Comparison of ENCODE assay signal across 23 cellular contexts in genomic region chrX:35150642-35151239, GRCh38.
DNase-seq lines count a peak whose midpoint lies in the region; ATAC-seq, FAIRE-seq and TF ChIP-seq lines count a peak whose summit lies in the region.
"Had no signal": no experiment of that assay in that cellular context is flagged by ENCODE, and none has a peak within 500 bp of the region (broad histone marks: within the 10 kb centered on the region; RNA-seq: fewer than 3 reads in every experiment).

No MANE protein-coding gene starts in this region.

- H3K36me3 Mint-ChIP-seq in natural killer cell = no peaks in the 10 kb centered on the region
- H3K36me3 Mint-ChIP-seq: CD8-positive, alpha-beta T cell had no signal

- H3K27me3 ChIP-seq in right atrium auricular region (no peaks in the 10 kb centered on the region), osteoblast (ENCODE audit: insufficient read depth, low read length) (no peaks in the 10 kb centered on the region)

- peaks cover 2 to 11% of the 10 kb centered on the region in 2 donors for H3K9me3 Mint-ChIP-seq in natural killer cell

- H3K27ac ChIP-seq in right atrium auricular region (no peak overlapping the region), kidney (ENCODE audit: low read depth in 2 of 2, low read length in 2 of 2) (no peak overlapping the region), osteoblast (ENCODE audit: low read depth, low read length) (no peak overlapping the region)
- H3K27ac ChIP-seq: 22Rv1; A549; BLaER1 treated with 17β-estradiol and CSF1 and Interleukin-3, amounts not matched to agents 10 nM and 100 nM; C4-2B had no signal

- H3K4me3 Mint-ChIP-seq in natural killer cell = no peak overlapping the region
- H3K4me3 Mint-ChIP-seq: B cell; CD4-positive, alpha-beta T cell; CD8-positive, alpha-beta T cell had no signal

- no peaks in the 10 kb centered on the region for H4K20me1 ChIP-seq in osteoblast (ENCODE audit: insufficient read depth, low read length)

- no peaks in the 10 kb centered on the region for H3K27me3 Mint-ChIP-seq in natural killer cell (ENCODE audit: low read depth in 2 of 2)
- H3K27me3 Mint-ChIP-seq: B cell; CD4-positive, alpha-beta T cell had no signal

- FAIRE-seq in kidney (lab: Jason Lieb, UNC) = no peak
- FAIRE-seq: A549, D721Med, G401.6, GM12891, GM19239 had no signal

- no peak overlapping the region for H2AFZ ChIP-seq in osteoblast (ENCODE audit: low read length)

- ATAC-seq in Right ventricle myocardium inferior = no peak
- no peak for ATAC-seq in natural killer cell
- ATAC-seq: A549; CD8-positive, alpha-beta T cell had no signal

- H3K9me3 ChIP-seq in right atrium auricular region (no peaks in the 10 kb centered on the region), kidney (ENCODE audit: control insufficient read depth in 1 of 2, low read length in 2 of 2) (no peaks in the 10 kb centered on the region), osteoblast (ENCODE audit: low read depth, low read length) (no peaks in the 10 kb centered on the region)
- H3K9me3 ChIP-seq: A549; BLaER1 treated with 17β-estradiol and CSF1 and Interleukin-3, amounts not matched to agents 10 nM and 100 nM; Caco-2 had no signal

- no peaks in the 10 kb centered on the region for H3K4me1 Mint-ChIP-seq in natural killer cell
- H3K4me1 Mint-ChIP-seq: B cell had no signal

- no peak overlapping the region for H3K27ac Mint-ChIP-seq in natural killer cell
- H3K27ac Mint-ChIP-seq: B cell; CD4-positive, alpha-beta T cell; CD8-positive, alpha-beta T cell had no signal

- H3K4me3 ChIP-seq in right atrium auricular region (no peak overlapping the region), kidney (ENCODE audit: low read length in 2 of 2) (no peak overlapping the region), osteoblast (ENCODE audit: insufficient read depth, low read length) (no peak overlapping the region)
- H3K4me3 ChIP-seq: A549; BLaER1 treated with 17β-estradiol and CSF1 and Interleukin-3, amounts not matched to agents 10 nM and 100 nM had no signal

- H3K36me3 ChIP-seq in right atrium auricular region (no peaks in the 10 kb centered on the region), kidney (ENCODE audit: control insufficient read depth in 1 of 2, insufficient read depth in 2 of 2, low read length in 2 of 2) (no peaks in the 10 kb centered on the region), osteoblast (ENCODE audit: insufficient read depth, low read length) (no peaks in the 10 kb centered on the region)
- H3K36me3 ChIP-seq: BLaER1 treated with 17β-estradiol and CSF1 and Interleukin-3, amounts not matched to agents 10 nM and 100 nM had no signal

- H3K79me2 ChIP-seq in osteoblast (ENCODE audit: insufficient read depth, low read length) = no peaks in the 10 kb centered on the region

- DNase-seq in Right ventricle myocardium inferior (ENCODE audit: missing footprints) = peak; percentile 7
- DNase-seq in right atrium auricular region (ENCODE audit: low spot score) = no peak
- peak; percentile 35 for DNase-seq in kidney
- peak; percentile 63 for DNase-seq in osteoblast (ENCODE audit: insufficient read length, low spot score, missing footprints)
- DNase-seq in natural killer cell = no peak
- DNase-seq in T-helper 2 cell = no peak
- no peak for DNase-seq in Kasumi-1 (lab: John Stamatoyannopoulos, UW)
- DNase-seq: AML-193; Caco-2; Calu3; CD4-positive, alpha-beta T cell; CD8-positive, alpha-beta T cell; DMS79 treated with DMSO at 0.1 percent for 48 hours; GF-D8 had no signal

- TF ChIP-seq CTCF in right atrium auricular region (IDR thresholded peaks at IDR 0.05) (no peak), kidney (IDR thresholded peaks at IDR 0.05; ENCODE audit: borderline replicate concordance, extremely low read depth, insufficient read depth) (no peak), osteoblast (IDR thresholded peaks at IDR 0.05; ENCODE audit: extremely low read depth, low read depth, low read length) (no peak), natural killer cell (IDR thresholded peaks at IDR 0.05) (no peak)

- H3K9ac ChIP-seq in kidney (ENCODE audit: low read length in 2 of 2) = no peak overlapping the region
- H3K9ac ChIP-seq: BLaER1 treated with 17β-estradiol and CSF1 and Interleukin-3, amounts not matched to agents 10 nM and 100 nM had no signal

- intact Hi-C loops in Right ventricle myocardium inferior (cut with DNase I) = no loop called here
- intact Hi-C loops in kidney (cut with DNase I) = no loop called here
- intact Hi-C loops in natural killer cell (cut with micrococcal nuclease) = no loop called here

- no peak overlapping the region for H3K4me2 ChIP-seq in osteoblast (ENCODE audit: insufficient read depth, low read length)
- H3K4me2 ChIP-seq: A549; BLaER1 treated with 17β-estradiol and CSF1 and Interleukin-3, amounts not matched to agents 10 nM and 100 nM had no signal

- H3K4me1 ChIP-seq in right atrium auricular region = no peaks in the 10 kb centered on the region
- H3K4me1 ChIP-seq in kidney (ENCODE audit: control insufficient read depth in 1 of 2, insufficient read depth in 1 of 2, low read depth in 1 of 2, low read length in 2 of 2) = no peaks in the 10 kb centered on the region
- H3K4me1 ChIP-seq in osteoblast (ENCODE audit: insufficient read depth, low read length) = no peaks in the 10 kb centered on the region
- H3K4me1 ChIP-seq: A549; BLaER1 treated with 17β-estradiol and CSF1 and Interleukin-3, amounts not matched to agents 10 nM and 100 nM; Caco-2 had no signal

Comparison
In these comparisons a context has a peak if more than half of its experiments do, and no peak if none do; other contexts are left out.
1. DNase-seq: peak in Right ventricle myocardium inferior (single experiment), kidney (single experiment) and osteoblast (single experiment); none in right atrium auricular region (single experiment), natural killer cell (single experiment), T-helper 2 cell (0 of 5) and Kasumi-1 (0 of 2).